ENCODE assay signal across 7 cellular contexts in the genomic region with DNA sequence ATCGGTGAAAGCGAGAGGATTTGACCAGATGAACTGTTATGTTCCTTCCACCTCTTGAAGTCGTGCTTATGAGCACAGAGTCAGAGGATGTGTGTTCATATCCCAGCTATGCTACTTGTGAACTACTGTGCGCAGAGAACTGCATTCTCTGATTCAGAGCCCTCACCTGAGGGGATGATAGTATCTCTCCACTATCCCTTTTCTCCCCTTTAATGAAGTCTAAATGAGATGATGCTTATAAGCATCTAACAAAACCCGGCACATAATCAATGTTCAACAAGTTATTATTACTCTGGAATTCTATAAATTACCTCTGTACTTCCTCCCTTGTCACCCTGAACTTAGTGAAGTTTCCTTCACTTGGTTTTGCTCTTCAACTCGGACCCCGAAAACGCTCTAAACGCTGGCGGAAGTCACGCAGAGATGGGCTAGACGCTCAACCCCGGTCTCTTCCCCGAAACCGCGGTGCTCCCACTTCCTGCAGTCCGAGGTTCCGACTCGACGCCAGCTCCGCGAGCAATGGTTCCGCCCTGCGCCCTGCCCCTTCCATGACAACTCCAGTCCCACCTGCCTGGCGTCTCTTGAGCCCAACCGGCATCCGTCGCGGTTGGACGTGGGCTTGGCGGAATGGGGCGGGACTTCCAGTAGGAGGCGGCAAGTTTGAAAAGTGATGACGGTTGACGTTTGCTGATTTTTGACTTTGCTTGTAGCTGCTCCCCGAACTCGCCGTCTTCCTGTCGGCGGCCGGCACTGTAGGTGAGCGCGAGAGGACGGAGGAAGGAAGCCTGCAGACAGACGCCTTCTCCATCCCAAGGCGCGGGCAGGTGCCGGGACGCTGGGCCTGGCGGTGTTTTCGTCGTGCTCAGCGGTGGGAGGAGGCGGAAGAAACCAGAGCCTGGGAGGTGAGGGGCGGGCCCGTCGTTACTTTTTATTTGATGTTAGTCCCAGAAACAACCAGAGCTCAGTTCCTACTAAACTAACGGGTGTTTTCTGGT.
A peak's percentile ranks its signal among the peaks of the same experiment; 100 is the strongest.
DNase-seq lines count a peak whose midpoint lies in the region; ATAC-seq, FAIRE-seq and TF ChIP-seq lines count a peak whose summit lies in the region.

A gene (plus strand): TSS at position 644 of the 995 bp plus-strand sequence. CDS start 4,098 bp downstream, outside the sequence.

- ATAC-seq in HG02981 (IDR thresholded peaks at IDR 0.05; ENCODE audit: unreplicated experiment), result peak; percentile 92

- TF ChIP-seq CTCF in astrocyte of the cerebellum (IDR thresholded peaks at IDR 0.05; ENCODE audit: low read depth, low read length, missing control alignments), result no peak

- H3K9ac ChIP-seq in rectal smooth muscle tissue (ENCODE audit: low read length), result peak within 1 kb of the TSS; percentile 64

- H3K27me3 ChIP-seq in rectal smooth muscle tissue (ENCODE audit: control insufficient read depth, insufficient read depth, low read length), result no peaks in the 10 kb centered on the region

- DNase-seq in GM18507 (ENCODE audit: extremely low spot score, insufficient read length, low read depth), result peak; percentile 78
- DNase-seq in NCI-H2029 treated with DMSO at 0.1 percent for 48 hours (lab: John Stamatoyannopoulos, UW), result peak; percentile 90
- peak; percentile 94 for DNase-seq in T-helper 9 cell
- DNase-seq in astrocyte of the cerebellum (ENCODE audit: low read depth), result peak; percentile 99
- DNase-seq in hepatic stellate cell (ENCODE audit: low spot score), result peak; percentile 88

- H3K4me1 ChIP-seq in rectal smooth muscle tissue (ENCODE audit: control insufficient read depth, insufficient read depth, low read length), result peaks cover 10% of the 10 kb centered on the region

- in situ Hi-C loops in astrocyte of the cerebellum (cut with HindIII; ENCODE audit: low sequenced_read_pairs), result loop anchor here (25.0 kb wide), 1 partner anchor 459 kb away; a partner anchor contains a TSS

- peak; percentile 98 for FAIRE-seq in GM18507 (lab: Jason Lieb, UNC)

- peak within 1 kb of the TSS; percentile 63 for H3K4me3 ChIP-seq in astrocyte of the cerebellum (ENCODE audit: low read depth, low read length)
- H3K4me3 ChIP-seq in rectal smooth muscle tissue (ENCODE audit: low read length), result peak within 1 kb of the TSS; percentile 87

- H3K36me3 ChIP-seq in rectal smooth muscle tissue (ENCODE audit: control insufficient read depth, insufficient read depth, low read length), result no peaks in the 10 kb centered on the region

- H3K27ac ChIP-seq in rectal smooth muscle tissue (ENCODE audit: low read depth, low read length), result peak within 1 kb of the TSS; percentile 84

Comparison
In these comparisons a context has a peak if more than half of its experiments do, and no peak if none do; other contexts are left out.
1. Peak in every context shown above with its lines: DNase-seq, ATAC-seq, H3K4me3 ChIP-seq and H3K27ac ChIP-seq.